In genomic region chr10:122062831-122063674, GRCh38 we compare ENCODE assay signal across 8 cellular contexts.
DNase-seq lines count a peak whose midpoint lies in the region; ATAC-seq and TF ChIP-seq lines count a peak whose summit lies in the region.

No MANE protein-coding gene starts in this region.

- TF ChIP-seq CTCF in mammary epithelial cell (conservative IDR thresholded peaks at IDR 0.05 in 1 of 2, IDR thresholded peaks at IDR 0.05 in 1 of 2; ENCODE audit: extremely low read depth in 1 of 2, insufficient read depth in 1 of 2, low read depth in 1 of 2, low read length in 2 of 2) (no peak), testis (IDR thresholded peaks at IDR 0.05) (no peak)

- 52% methylated on average over 11 of the region's 13 CpGs for WGBS in mammary epithelial cell (ENCODE audit: low coverage, missing lambda C conversion rate)
- WGBS in testis, 2 donors: 32 to 44% methylated on average over 13 of the region's 13 CpGs

- peak overlapping the region; percentile 58 for H3K9ac ChIP-seq in mammary epithelial cell (ENCODE audit: insufficient read depth, low read length)

- H3K4me1 ChIP-seq in mammary epithelial cell (ENCODE audit: insufficient read depth, low read length) (peaks cover 10% of the 10 kb centered on the region), testis (peaks cover 11% of the 10 kb centered on the region)

- TF ChIP-seq POLR2A in testis (IDR thresholded peaks at IDR 0.05): no peak

- no peaks in the 10 kb centered on the region for H4K20me1 ChIP-seq in mammary epithelial cell (ENCODE audit: insufficient read depth, low read length)

- H3K27me3 ChIP-seq in mammary epithelial cell (ENCODE audit: insufficient read depth, low read length) (no peaks in the 10 kb centered on the region), testis (no peaks in the 10 kb centered on the region)

- H3K4me3 ChIP-seq in mammary epithelial cell (replicated peaks in 1 of 3; ENCODE audit: insufficient read depth in 1 of 3, low read depth in 2 of 3, low read length in 3 of 3) (no peak overlapping the region), testis (no peak overlapping the region)

- H3K9me3 ChIP-seq in mammary epithelial cell (replicated peaks; ENCODE audit: insufficient read depth, low read length): no peaks in the 10 kb centered on the region
- no peaks in the 10 kb centered on the region for H3K9me3 ChIP-seq in testis

- no peak for ATAC-seq in HG03039 (IDR thresholded peaks at IDR 0.05; ENCODE audit: unreplicated experiment)
- no peak for ATAC-seq in HG03025 (IDR thresholded peaks at IDR 0.05; ENCODE audit: low FRiP score, unreplicated experiment)
- no peak for ATAC-seq in GM18498 (IDR thresholded peaks at IDR 0.05; ENCODE audit: unreplicated experiment)

- DNase-seq in GM04503 (ENCODE audit: low read depth): peak; percentile 62
- DNase-seq in NCI-H460 (ENCODE audit: extremely low read depth, low read depth): peak; percentile 93
- DNase-seq in mammary epithelial cell: peak; percentile 96
- peak; percentile 85 for DNase-seq in kidney tubule cell (ENCODE audit: low spot score)
- DNase-seq in testis: peak; percentile 88

- CTCF ChIA-PET in mammary epithelial cell (lab: Charles Lee; ENCODE audit: low non-redundant PET): no interaction called here

- H3K36me3 ChIP-seq in mammary epithelial cell (ENCODE audit: insufficient read depth, low read length) (no peaks in the 10 kb centered on the region), testis (ENCODE audit: low read depth, missing control alignments) (no peaks in the 10 kb centered on the region)

- peak overlapping the region; percentile 68 for H2AFZ ChIP-seq in mammary epithelial cell (ENCODE audit: low read depth, low read length)

- dilution Hi-C loops in mammary epithelial cell (cut with HindIII; ENCODE audit: low sequenced_read_pairs): no loop called here

- BruUV-seq in mammary epithelial cell (replicated peaks; lab: Mats Ljungman, UMichigan): TSS peak; percentile 54

- in situ Hi-C loops in mammary epithelial cell (cut with MboI; ENCODE audit: low sequenced_read_pairs in 2 of 2): no loop called here

- peak overlapping the region; percentile 37 for H3K4me2 ChIP-seq in mammary epithelial cell (ENCODE audit: insufficient read depth, low read depth, low read length)

- no peaks in the 10 kb centered on the region for H3K79me2 ChIP-seq in mammary epithelial cell (ENCODE audit: insufficient read depth, low read length)

- intact Hi-C loops in mammary epithelial cell (cut with micrococcal nuclease) (loop anchor here (1.0 to 2.0 kb wide), 3 partner anchors 22 to 50 kb away; no protein-coding TSS in a partner anchor), testis (cut with DNase I; ENCODE audit: low total_unique reads) (no loop called here)

- peak overlapping the region; percentile 76 for H3K27ac ChIP-seq in mammary epithelial cell (ENCODE audit: insufficient read depth, low read depth, low read length)
- peak overlapping the region; percentile 77 to 91 for H3K27ac ChIP-seq in testis
